ENCODE assay signal across 23 cellular contexts in the genomic region with DNA sequence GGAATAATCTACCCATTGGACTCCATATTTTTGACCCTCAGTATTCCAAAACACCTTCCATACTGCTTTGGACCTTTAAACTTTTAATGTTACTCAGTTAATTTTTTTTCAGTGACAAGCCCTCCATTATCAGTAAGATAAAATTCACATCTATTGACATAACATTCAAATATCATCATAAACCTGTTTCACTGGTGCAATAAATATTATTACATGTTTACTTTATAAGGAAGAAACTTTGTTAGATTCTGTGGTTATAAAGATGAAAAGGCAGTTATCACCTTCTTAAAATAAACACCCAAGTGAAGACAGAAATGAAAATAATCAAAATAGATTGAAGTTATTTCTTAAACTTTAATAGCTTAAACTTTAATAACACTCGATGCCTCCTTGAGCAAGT.
DNase-seq lines count a peak whose midpoint lies in the region; ATAC-seq, FAIRE-seq and TF ChIP-seq lines count a peak whose summit lies in the region.
"Had no signal": no experiment of that assay in that cellular context is flagged by ENCODE, and none has a peak within 500 bp of the region (broad histone marks: within the 10 kb centered on the region; RNA-seq: fewer than 3 reads in every experiment).

No MANE protein-coding gene starts in this region.

- POLR2A ChIA-PET in Caco-2 (lab: Charles Lee), result no interaction called here

- H3K9me3 ChIP-seq in Caco-2, result no peaks in the 10 kb centered on the region
- no peaks in the 10 kb centered on the region for H3K9me3 ChIP-seq in small intestine (ENCODE audit: control insufficient read depth, low read depth)
- H3K9me3 ChIP-seq in left ventricle myocardium inferior (replicated peaks), result no peaks in the 10 kb centered on the region
- H3K9me3 ChIP-seq: A549; BLaER1 treated with 17β-estradiol and CSF1 and Interleukin-3, amounts not matched to agents 10 nM and 100 nM had no signal

- H3K4me1 ChIP-seq in Caco-2 (peaks cover 9% of the 10 kb centered on the region), small intestine (ENCODE audit: control insufficient read depth in 2 of 2, insufficient read depth in 1 of 2, low read depth in 1 of 2, low read length in 1 of 2) (peaks cover 0 to 2% of the 10 kb centered on the region in 2 donors), left ventricle myocardium inferior (no peaks in the 10 kb centered on the region)
- H3K4me1 ChIP-seq: A549; BLaER1 treated with 17β-estradiol and CSF1 and Interleukin-3, amounts not matched to agents 10 nM and 100 nM had no signal

- no peak for DNase-seq in Caco-2
- peak; percentile 7 for DNase-seq in LNCaP clone FGC (ENCODE audit: low read depth)
- peak; percentile 59 for DNase-seq in small intestine
- DNase-seq in left ventricle myocardium inferior, result no peak
- DNase-seq in activated naive CD4-positive, alpha-beta T cell treated with anti-CD3 and anti-CD28 coated beads, Interleukin-2, amount 50 U/mL, for 72 hours (ENCODE audit: low spot score in 2 of 2), result no peak
- DNase-seq: AML-193; CD4-positive, alpha-beta T cell; CD8-positive, alpha-beta T cell; DMS 273 treated with DMSO at 0.1 percent for 48 hours; DMS153; DMS53; DMS79; DND-41; EL; GDM1 had no signal

- no peaks in the 10 kb centered on the region for H3K9me3 Mint-ChIP-seq in Caco-2 (ENCODE audit: unreplicated experiment)
- peaks cover 4 to 13% of the 10 kb centered on the region in 2 donors for H3K9me3 Mint-ChIP-seq in activated naive CD4-positive, alpha-beta T cell treated with anti-CD3 and anti-CD28 coated beads, Interleukin-2, amount 50 U/mL, for 72 hours

- H3K4me1 Mint-ChIP-seq in Caco-2 (ENCODE audit: low read depth, unreplicated experiment), result peaks cover 6% of the 10 kb centered on the region
- H3K4me1 Mint-ChIP-seq: B cell had no signal

- CTCF ChIA-PET in Caco-2 (lab: Charles Lee), result no interaction called here

- no TSS peak for BruUV-seq in Caco-2 (replicated peaks; lab: Mats Ljungman, UMichigan)

- WGBS in small intestine, 3 donors, result 17 to 74% (median 46%) methylated on average over 1 of the region's 1 CpG

- H3K4me3 ChIP-seq in Caco-2 (ENCODE audit: low read depth, low read length) (no peak overlapping the region), LNCaP clone FGC (ENCODE audit: low read depth, low read length) (no peak overlapping the region), small intestine (ENCODE audit: low read depth in 1 of 2, low read length in 2 of 2) (no peak overlapping the region), left ventricle myocardium inferior (no peak overlapping the region)
- H3K4me3 ChIP-seq: A549; BLaER1 treated with 17β-estradiol and CSF1 and Interleukin-3, amounts not matched to agents 10 nM and 100 nM; GM12878 had no signal

- H3K27me3 ChIP-seq in Caco-2 (replicated peaks; ENCODE audit: control insufficient read depth, insufficient read depth, low read length), result no peaks in the 10 kb centered on the region
- H3K27me3 ChIP-seq in small intestine (ENCODE audit: control insufficient read depth in 2 of 2, insufficient read depth in 2 of 2, low read length in 2 of 2), result no peaks in the 10 kb centered on the region
- no peaks in the 10 kb centered on the region for H3K27me3 ChIP-seq in left ventricle myocardium inferior (ENCODE audit: low read depth)
- H3K27me3 ChIP-seq: BLaER1 treated with 17β-estradiol and CSF1 and Interleukin-3, amounts not matched to agents 10 nM and 100 nM had no signal

- no peaks in the 10 kb centered on the region for H3K36me3 ChIP-seq in Caco-2 (ENCODE audit: control insufficient read depth, insufficient read depth, low read length)
- no peaks in the 10 kb centered on the region for H3K36me3 ChIP-seq in small intestine (ENCODE audit: control insufficient read depth in 2 of 2, insufficient read depth in 2 of 2, low read length in 2 of 2)
- no peaks in the 10 kb centered on the region for H3K36me3 ChIP-seq in left ventricle myocardium inferior
- H3K36me3 ChIP-seq: BLaER1 treated with 17β-estradiol and CSF1 and Interleukin-3, amounts not matched to agents 10 nM and 100 nM had no signal

- intact Hi-C loops in Caco-2 (cut with micrococcal nuclease; ENCODE audit: unreplicated experiment) (loop anchor here (1.0 kb wide), 1 partner anchor 8 kb away; no protein-coding TSS in a partner anchor), left ventricle myocardium inferior (cut with micrococcal nuclease) (no loop called here)

- H3K27ac Mint-ChIP-seq in Caco-2 (ENCODE audit: unreplicated experiment), result peak overlapping the region; percentile 5
- no peak overlapping the region for H3K27ac Mint-ChIP-seq in activated naive CD4-positive, alpha-beta T cell treated with anti-CD3 and anti-CD28 coated beads, Interleukin-2, amount 50 U/mL, for 72 hours
- H3K27ac Mint-ChIP-seq: B cell; CD4-positive, alpha-beta T cell; CD8-positive, alpha-beta T cell had no signal

- no peaks in the 10 kb centered on the region for H3K36me3 Mint-ChIP-seq in Caco-2 (ENCODE audit: insufficient read depth, unreplicated experiment)
- no peaks in the 10 kb centered on the region for H3K36me3 Mint-ChIP-seq in activated naive CD4-positive, alpha-beta T cell treated with anti-CD3 and anti-CD28 coated beads, Interleukin-2, amount 50 U/mL, for 72 hours
- H3K36me3 Mint-ChIP-seq: CD8-positive, alpha-beta T cell had no signal

- no peaks in the 10 kb centered on the region for H3K27me3 Mint-ChIP-seq in Caco-2 (ENCODE audit: insufficient read depth, unreplicated experiment)
- H3K27me3 Mint-ChIP-seq: B cell; CD4-positive, alpha-beta T cell had no signal

- TF ChIP-seq CTCF in Caco-2 (IDR thresholded peaks at IDR 0.05; ENCODE audit: insufficient read depth in 1 of 2, low read depth in 1 of 2, low read length in 1 of 2, severe bottlenecking in 1 of 2, unreplicated experiment in 1 of 2), result no peak
- TF ChIP-seq CTCF in LNCaP clone FGC (IDR thresholded peaks at IDR 0.05; ENCODE audit: control insufficient read depth, extremely low read depth, insufficient read depth), result no peak
- no peak for TF ChIP-seq CTCF in left ventricle myocardium inferior (IDR thresholded peaks at IDR 0.05; ENCODE audit: borderline replicate concordance)

- H3K27ac ChIP-seq in small intestine (ENCODE audit: low read depth in 1 of 2, low read length in 1 of 2), result no peak overlapping the region
- no peak overlapping the region for H3K27ac ChIP-seq in left ventricle myocardium inferior (replicated peaks)
- H3K27ac ChIP-seq: 22Rv1; A549; BLaER1 treated with 17β-estradiol and CSF1 and Interleukin-3, amounts not matched to agents 10 nM and 100 nM; C4-2B had no signal

- no peak for FAIRE-seq in small intestine (lab: Jason Lieb, UNC)
- FAIRE-seq: A549, GM12878, GM12892, GM18507 had no signal

- ATAC-seq in activated naive CD4-positive, alpha-beta T cell treated with anti-CD3 and anti-CD28 coated beads, Interleukin-2, amount 50 U/mL, for 72 hours, result no peak
- ATAC-seq: A549; CD8-positive, alpha-beta T cell; GM12878 had no signal

- H3K4me3 Mint-ChIP-seq in Caco-2 (ENCODE audit: unreplicated experiment), result no peak overlapping the region
- H3K4me3 Mint-ChIP-seq: B cell; CD4-positive, alpha-beta T cell; CD8-positive, alpha-beta T cell had no signal

Comparison
In these comparisons a context has a peak if more than half of its experiments do, and no peak if none do; other contexts are left out.
1. DNase-seq: peak in LNCaP clone FGC (single experiment) and small intestine (single experiment); none in Caco-2 (0 of 2), left ventricle myocardium inferior (single experiment) and activated naive CD4-positive, alpha-beta T cell treated with anti-CD3 and anti-CD28 coated beads, Interleukin-2, amount 50 U/mL, for 72 hours (0 of 2).